ENCODE assay signal across 25 cellular contexts in genomic region chr5:174843263-174844250, GRCh38.
DNase-seq lines count a peak whose midpoint lies in the region; ATAC-seq and TF ChIP-seq lines count a peak whose summit lies in the region.
"Had no signal": no experiment of that assay in that cellular context is flagged by ENCODE, and none has a peak within 500 bp of the region (broad histone marks: within the 10 kb centered on the region; RNA-seq: fewer than 3 reads in every experiment).

No MANE protein-coding gene starts in this region.

- H4K20me1 ChIP-seq in GM23338 (replicated peaks; ENCODE audit: insufficient read depth), result no peaks in the 10 kb centered on the region

- H3F3A ChIP-seq in GM23338 (replicated peaks; ENCODE audit: low read depth), result no peaks in the 10 kb centered on the region

- DNase-seq in GM23338 (ENCODE audit: low spot score) (peak; percentile 32), left ventricle myocardium superior (peak; percentile 35), osteocyte (ENCODE audit: extremely low spot score, unreplicated experiment) (no peak), progenitor cell of endocrine pancreas (ENCODE audit: low spot score, unreplicated experiment) (no peak), dedifferentiated amniotic fluid mesenchymal stem cell (ENCODE audit: extremely low spot score) (no peak), AG20443 (ENCODE audit: low spot score) (no peak)
- DNase-seq in stimulated activated CD4-positive, alpha-beta T cell treated with anti-CD3 and anti-CD28 coated beads, Interleukin-15, amount 100 ng/mL, for 24 hours, result no peak
- DNase-seq: activated CD4-positive, alpha-beta memory T cell treated with anti-CD3 and anti-CD28 coated beads for 36 hours; activated T-cell treated with anti-CD3 and anti-CD28 coated beads, Interleukin-2, amount 50 U/mL, for 4 hours; brain microvascular endothelial cell; COR-L47; EL; HCEC 1CT; head of caudate nucleus; KBM-7; kidney glomerular epithelial cell; mucosa of descending colon; NCI-H2081 treated with DMSO at 0.1 percent for 48 hours; NCI-H524; stimulated activated CD4-positive, alpha-beta T cell treated with anti-CD3 and anti-CD28 coated beads, Interleukin-2, amount 100 ng/mL, for 48 hours had no signal

- H3K9me3 ChIP-seq in ectodermal cell (ENCODE audit: control insufficient read depth, low read length), result no peaks in the 10 kb centered on the region
- H3K9me3 ChIP-seq: mucosa of descending colon, vagina had no signal

- H3K9me2 ChIP-seq in GM23338 (ENCODE audit: insufficient read depth), result peaks cover 12% of the 10 kb centered on the region; the same call in 1 of the 2 replicates

- H3K79me2 ChIP-seq in GM23338 (replicated peaks; ENCODE audit: insufficient read depth), result no peaks in the 10 kb centered on the region

- no peak overlapping the region for H3K4me2 ChIP-seq in GM23338

- H3K27me3 ChIP-seq in GM23338 (ENCODE audit: insufficient read depth) (no peaks in the 10 kb centered on the region), ectodermal cell (ENCODE audit: control insufficient read depth, insufficient read depth, low read length, poor library complexity, severe bottlenecking) (no peaks in the 10 kb centered on the region)
- H3K27me3 ChIP-seq: brain microvascular endothelial cell, vagina had no signal

- H3K9me3 Mint-ChIP-seq in GM23338, result peaks cover 10% of the 10 kb centered on the region; the same call in 2 of the 3 replicates
- H3K9me3 Mint-ChIP-seq in osteocyte (ENCODE audit: unreplicated experiment), result peaks cover 3% of the 10 kb centered on the region
- H3K9me3 Mint-ChIP-seq in progenitor cell of endocrine pancreas (ENCODE audit: low read depth), result peaks cover 3% of the 10 kb centered on the region
- H3K9me3 Mint-ChIP-seq: activated CD4-positive, alpha-beta memory T cell treated with anti-CD3 and anti-CD28 coated beads for 36 hours; T-helper 1 cell treated with Interleukin-12 subunit alpha and Interleukin-12 subunit beta and Interleukin-4 antibody, amounts not matched to agents 30 μg/mL and 1 μg/mL, for 36 hours had no signal

- H3K27ac ChIP-seq in GM23338 (ENCODE audit: low read depth) (no peak overlapping the region), ectodermal cell (ENCODE audit: insufficient read depth, low read depth, low read length, poor library complexity, severe bottlenecking) (peak overlapping the region; percentile 30)
- H3K27ac ChIP-seq: brain microvascular endothelial cell, coronary artery, vagina had no signal

- H2AFZ ChIP-seq in GM23338, result no peak overlapping the region

- H3K4me1 ChIP-seq in GM23338 (ENCODE audit: insufficient read depth), result no peaks in the 10 kb centered on the region
- peaks cover 8% of the 10 kb centered on the region for H3K4me1 ChIP-seq in ectodermal cell (ENCODE audit: control insufficient read depth, insufficient read depth, low read length)
- H3K4me1 ChIP-seq: vagina had no signal

- ATAC-seq in GM23338 (peak; percentile 78), left ventricle myocardium superior (peak; percentile 83)
- ATAC-seq: activated naive CD4-positive, alpha-beta T cell treated with anti-CD3 and anti-CD28 coated beads, Interleukin-2, amount 50 U/mL, for 72 hours; activated T-cell treated with anti-CD3 and anti-CD28 coated beads, Interleukin-2, amount 50 U/mL, for 4 hours; mucosa of descending colon had no signal

- H3K4me3 Mint-ChIP-seq in GM23338 (no peak overlapping the region), osteocyte (ENCODE audit: unreplicated experiment) (no peak overlapping the region), progenitor cell of endocrine pancreas (ENCODE audit: low read depth) (no peak overlapping the region)
- H3K4me3 Mint-ChIP-seq: activated CD4-positive, alpha-beta memory T cell treated with anti-CD3 and anti-CD28 coated beads for 36 hours; activated T-cell treated with anti-CD3 and anti-CD28 coated beads, Interleukin-2, amount 50 U/mL, for 4 hours; T-helper 1 cell treated with Interleukin-12 subunit alpha and Interleukin-12 subunit beta and Interleukin-4 antibody, amounts not matched to agents 30 μg/mL and 1 μg/mL, for 36 hours had no signal

- H3K4me3 ChIP-seq in GM23338, result no peak overlapping the region
- H3K4me3 ChIP-seq in ectodermal cell (ENCODE audit: insufficient read depth, low read depth, low read length), result no peak overlapping the region
- H3K4me3 ChIP-seq: coronary artery, mucosa of descending colon, vagina had no signal

- no peak overlapping the region for H3K27ac Mint-ChIP-seq in GM23338
- H3K27ac Mint-ChIP-seq in osteocyte (ENCODE audit: unreplicated experiment), result peak overlapping the region; percentile 13
- no peak overlapping the region for H3K27ac Mint-ChIP-seq in progenitor cell of endocrine pancreas
- H3K27ac Mint-ChIP-seq: activated CD4-positive, alpha-beta memory T cell treated with anti-CD3 and anti-CD28 coated beads for 36 hours; activated naive CD4-positive, alpha-beta T cell treated with anti-CD3 and anti-CD28 coated beads, Interleukin-2, amount 50 U/mL, for 72 hours; T-helper 1 cell treated with Interleukin-12 subunit alpha and Interleukin-12 subunit beta and Interleukin-4 antibody, amounts not matched to agents 30 μg/mL and 1 μg/mL, for 36 hours had no signal

- TF ChIP-seq CTCF in GM23338 (conservative IDR thresholded peaks at IDR 0.05; ENCODE audit: low read depth in 2 of 2) (no peak), osteocyte (IDR thresholded peaks at IDR 0.05) (no peak), progenitor cell of endocrine pancreas (IDR thresholded peaks at IDR 0.05; ENCODE audit: unreplicated experiment) (no peak)

- peaks cover 10% of the 10 kb centered on the region for H3K27me3 Mint-ChIP-seq in GM23338 (ENCODE audit: insufficient read depth, low read depth, poor library complexity)
- no peaks in the 10 kb centered on the region for H3K27me3 Mint-ChIP-seq in osteocyte (ENCODE audit: unreplicated experiment)
- H3K27me3 Mint-ChIP-seq in progenitor cell of endocrine pancreas, result peaks cover 25% of the 10 kb centered on the region

- 58 to 59% methylated on average over 9 of the region's 9 CpGs for WGBS in ectodermal cell, 2 experiments

- peaks cover 2% of the 10 kb centered on the region; the same call in 1 of the 3 replicates for H3K36me3 Mint-ChIP-seq in GM23338 (ENCODE audit: low read depth)
- H3K36me3 Mint-ChIP-seq in osteocyte (ENCODE audit: unreplicated experiment), result peaks cover 2% of the 10 kb centered on the region
- H3K36me3 Mint-ChIP-seq in progenitor cell of endocrine pancreas (ENCODE audit: insufficient read depth), result no peaks in the 10 kb centered on the region
- H3K36me3 Mint-ChIP-seq: activated CD4-positive, alpha-beta memory T cell treated with anti-CD3 and anti-CD28 coated beads for 36 hours; activated naive CD4-positive, alpha-beta T cell treated with anti-CD3 and anti-CD28 coated beads, Interleukin-2, amount 50 U/mL, for 72 hours had no signal

- intact Hi-C loops in left ventricle myocardium superior (cut with micrococcal nuclease), result no loop called here

- H3K4me1 Mint-ChIP-seq in GM23338 (peaks cover 15% of the 10 kb centered on the region), osteocyte (ENCODE audit: unreplicated experiment) (peaks cover 28% of the 10 kb centered on the region), progenitor cell of endocrine pancreas (ENCODE audit: low read depth) (peaks cover 14% of the 10 kb centered on the region)

- H3K36me3 ChIP-seq in GM23338 (ENCODE audit: insufficient read depth), result no peaks in the 10 kb centered on the region
- H3K36me3 ChIP-seq in ectodermal cell (ENCODE audit: control insufficient read depth, insufficient read depth, low read length), result no peaks in the 10 kb centered on the region
- H3K36me3 ChIP-seq: brain microvascular endothelial cell, vagina had no signal

TF ChIP-seq in GM23338, 12 proteins besides CTCF, POLR2A, EP300 and RAD21 (continues in another document):
- TF ChIP-seq NANOG (IDR thresholded peaks at IDR 0.05; ENCODE audit: borderline replicate concordance) (0 out of 2 replicates have a peak, but pooled peaks have one; percentile 12), EZH2 (IDR thresholded peaks at IDR 0.05; ENCODE audit: low read depth, unreplicated experiment) (no peak)

Comparison
In these comparisons a context has a peak if more than half of its experiments do, and no peak if none do; other contexts are left out.
1. DNase-seq: peak in GM23338 (single experiment) and left ventricle myocardium superior (single experiment); none in osteocyte (single experiment), progenitor cell of endocrine pancreas (single experiment), stimulated activated CD4-positive, alpha-beta T cell treated with anti-CD3 and anti-CD28 coated beads, Interleukin-15, amount 100 ng/mL, for 24 hours (single experiment), dedifferentiated amniotic fluid mesenchymal stem cell (single experiment) and AG20443 (single experiment).